Comparison of ENCODE assay signal across 14 cellular contexts in the genomic region with DNA sequence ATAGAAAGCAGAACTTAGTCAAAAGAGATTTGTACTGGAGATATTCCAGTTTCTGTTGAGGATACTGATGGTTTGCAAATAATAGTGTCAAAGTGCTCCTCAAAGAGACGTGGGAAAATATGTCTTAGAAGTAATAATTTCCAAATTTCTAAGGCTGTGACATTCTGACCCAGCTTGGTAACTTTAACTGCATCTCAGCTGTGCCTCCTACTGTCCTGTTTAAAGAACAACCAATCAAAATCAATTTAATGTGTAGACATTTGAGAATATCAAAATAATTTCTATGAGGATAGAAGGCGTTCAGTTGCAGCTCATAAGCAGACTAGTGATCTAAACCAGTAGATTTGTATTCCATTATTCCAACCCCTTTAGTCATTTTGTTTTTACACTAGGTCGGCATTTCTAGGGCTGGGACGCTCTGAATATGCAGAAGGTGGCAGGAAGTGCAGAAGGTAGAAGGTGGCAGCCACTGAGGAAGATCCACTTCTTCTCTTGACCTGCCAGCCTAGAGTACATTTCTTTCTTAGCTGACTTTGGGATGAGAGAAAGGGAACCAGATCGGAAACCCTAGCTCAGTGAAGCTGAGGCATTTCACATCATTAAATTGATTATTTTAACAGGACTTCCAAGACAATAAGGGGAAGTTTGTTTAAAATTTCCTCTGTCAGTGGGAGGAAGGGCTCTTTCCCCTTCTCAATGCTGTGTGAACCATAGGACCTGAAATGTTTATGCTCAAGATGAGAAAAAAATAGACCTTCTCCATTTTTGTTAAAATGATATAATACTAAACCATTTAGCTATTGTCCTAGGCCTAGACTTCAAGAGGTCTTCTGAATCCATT.
DNase-seq lines count a peak whose midpoint lies in the region; ATAC-seq and TF ChIP-seq lines count a peak whose summit lies in the region.
"Had no signal": no experiment of that assay in that cellular context is flagged by ENCODE, and none has a peak within 500 bp of the region (broad histone marks: within the 10 kb centered on the region; RNA-seq: fewer than 3 reads in every experiment).

No MANE protein-coding gene starts in this region.

- intact Hi-C loops in HCT116 (cut with micrococcal nuclease) (no loop called here), right cardiac atrium (cut with DNase I) (loop anchor here in 2 of 4 donors (10.0 kb wide), 2 partner anchors 65 to 175 kb away; partner anchors contain the start of genes COL4A1 (in 1 of the 2) and COL4A2 (in 1 of the 2))

- CTCF ChIA-PET in HCT116 (lab: Charles Lee), result interaction anchor here (1.0 to 2.9 kb wide), 2 partner anchors 8 to 16 kb away, joined by 4 to 12 read pairs; no protein-coding TSS in a partner anchor
- CTCF ChIA-PET in SK-N-SH (lab: Yijun Ruan, JAX), result interaction anchor here (0.9 to 3.0 kb wide), 7 partner anchors 8 to 216 kb away, joined by 3 to 17 read pairs (median 4); no protein-coding TSS in a partner anchor

- H3K27ac ChIP-seq in HCT116 (ENCODE audit: low read depth, low read length), result no peak overlapping the region
- peak overlapping the region; percentile 67 for H3K27ac ChIP-seq in right cardiac atrium (ENCODE audit: low read length)
- H3K27ac ChIP-seq in stomach smooth muscle (ENCODE audit: low read length), result peak overlapping the region; percentile 88
- H3K27ac ChIP-seq in SK-N-SH (ENCODE audit: low read depth in 2 of 2, low read length in 1 of 2), result peak overlapping the region in 1 of 2 experiments; percentile 75; a peak in 2 of 4 replicates
- H3K27ac ChIP-seq: BLaER1 had no signal

- H3K79me2 ChIP-seq in HCT116 (ENCODE audit: insufficient read depth, low read length) (no peaks in the 10 kb centered on the region), SK-N-SH (ENCODE audit: insufficient read depth) (peaks cover 32% of the 10 kb centered on the region)

- H3K4me1 ChIP-seq in HCT116 (ENCODE audit: control insufficient read depth in 1 of 2, insufficient read depth in 2 of 2, low read length in 2 of 2) (no peaks in the 10 kb centered on the region), right cardiac atrium (ENCODE audit: control insufficient read depth, insufficient read depth, low read length) (peaks cover 26% of the 10 kb centered on the region), stomach smooth muscle (ENCODE audit: control insufficient read depth, insufficient read depth, low read length) (peaks cover 43% of the 10 kb centered on the region), SK-N-SH (ENCODE audit: control insufficient read depth in 1 of 2, insufficient read depth in 2 of 2, low read depth in 1 of 2, low read length in 1 of 2) (peaks cover 13 to 32% of the 10 kb centered on the region in 2 experiments; a peak in 3 of 4 replicates)

- ATAC-seq in HCT116, result no peak
- ATAC-seq in right cardiac atrium, result no peak
- ATAC-seq in omental fat pad (ENCODE audit: low FRiP score), result no peak
- ATAC-seq in HG02610 (IDR thresholded peaks at IDR 0.05; ENCODE audit: unreplicated experiment), result no peak

- DNase-seq in HCT116 (ENCODE audit: low read depth, low spot score) (no peak), astrocyte of the cerebellum (ENCODE audit: low read depth) (no peak), right cardiac atrium (no peak), omental fat pad (ENCODE audit: low spot score) (no peak), SK-N-SH (no peak)
- DNase-seq: activated CD4-positive, alpha-beta T cell treated with anti-CD3 and anti-CD28 coated beads for 48 hours; activated T-cell treated with anti-CD3 and anti-CD28 coated beads, Interleukin-2, amount 50 U/mL, for 24 hours; DMS 273 treated with DMSO at 0.1 percent for 48 hours; erythroblast; hypothalamus; Karpas-422 had no signal

- H3K36me3 ChIP-seq in HCT116 (ENCODE audit: control insufficient read depth in 1 of 2, insufficient read depth in 2 of 2, low read length in 2 of 2) (no peaks in the 10 kb centered on the region), stomach smooth muscle (ENCODE audit: control insufficient read depth in 2 of 2, insufficient read depth in 2 of 2, low read length in 2 of 2) (peaks cover 4 to 5% of the 10 kb centered on the region in 2 donors), SK-N-SH (replicated peaks in 1 of 2; ENCODE audit: control insufficient read depth in 1 of 2, insufficient read depth in 2 of 2, low read length in 1 of 2) (peaks cover 0 to 12% of the 10 kb centered on the region in 2 experiments)
- H3K36me3 ChIP-seq: BLaER1 had no signal

- in situ Hi-C loops in astrocyte of the cerebellum (cut with HindIII; ENCODE audit: low sequenced_read_pairs), result loop anchor here (5.0 kb wide), 1 partner anchor 53 kb away; no protein-coding TSS in a partner anchor

- H3K9me2 ChIP-seq in HCT116 (ENCODE audit: insufficient read depth), result no peaks in the 10 kb centered on the region
- H3K9me2 ChIP-seq in SK-N-SH, result no peaks in the 10 kb centered on the region

- no peaks in the 10 kb centered on the region for H3K27me3 ChIP-seq in HCT116 (ENCODE audit: insufficient read depth, low read length)
- no peaks in the 10 kb centered on the region for H3K27me3 ChIP-seq in right cardiac atrium (ENCODE audit: control insufficient read depth, insufficient read depth)
- no peaks in the 10 kb centered on the region for H3K27me3 ChIP-seq in stomach smooth muscle (ENCODE audit: control insufficient read depth in 1 of 2, insufficient read depth in 2 of 2, low read length in 2 of 2)
- H3K27me3 ChIP-seq in SK-N-SH (ENCODE audit: insufficient read depth), result no peaks in the 10 kb centered on the region
- H3K27me3 ChIP-seq: BLaER1 had no signal

- H3K9ac ChIP-seq in HCT116 (ENCODE audit: low read length) (no peak overlapping the region), stomach smooth muscle (ENCODE audit: low read length in 2 of 2) (no peak overlapping the region), SK-N-SH (no peak overlapping the region)
- H3K9ac ChIP-seq: BLaER1 had no signal

- BruUV-seq in HCT116 (replicated peaks; lab: Mats Ljungman, UMichigan), result no TSS peak

- H3F3A ChIP-seq in SK-N-SH (replicated peaks; ENCODE audit: insufficient read depth), result peaks cover 12% of the 10 kb centered on the region

- H3K9me3 ChIP-seq in HCT116 (ENCODE audit: control insufficient read depth in 1 of 2, insufficient read depth in 1 of 2, low read depth in 1 of 2, low read length in 2 of 2) (no peaks in the 10 kb centered on the region), right cardiac atrium (ENCODE audit: control insufficient read depth, low read length) (no peaks in the 10 kb centered on the region), stomach smooth muscle (ENCODE audit: control insufficient read depth in 2 of 2, low read length in 2 of 2) (no peaks in the 10 kb centered on the region), SK-N-SH (no peaks in the 10 kb centered on the region)
- H3K9me3 ChIP-seq: BLaER1 had no signal

- H2AFZ ChIP-seq in HCT116 (ENCODE audit: low read depth, low read length, poor library complexity, severe bottlenecking) (no peak overlapping the region), SK-N-SH (ENCODE audit: low read depth) (no peak overlapping the region)

- RAD21 ChIA-PET in HCT116 (lab: Charles Lee; ENCODE audit: low non-redundant PET in 1 of 2, low total read pairs in 2 of 2, uncharacterized antibody in 2 of 2, unreplicated experiment in 2 of 2), result no interaction called here

- POLR2A ChIA-PET in HCT116 (lab: Charles Lee) (no interaction called here), SK-N-SH (lab: Yijun Ruan, JAX) (no interaction called here)

- TF ChIP-seq POLR2A in HCT116 (IDR thresholded peaks at IDR 0.05; ENCODE audit: borderline replicate concordance, extremely low read depth, insufficient read depth, insufficient read length), result no peak

- TF ChIP-seq RAD21 in HCT116 (IDR thresholded peaks at IDR 0.05; ENCODE audit: low read depth) (peak; percentile 27; the same call in 1 of the 2 replicates), SK-N-SH (IDR thresholded peaks at IDR 0.05; ENCODE audit: low read length) (no peak)

- TF ChIP-seq EP300 in SK-N-SH (IDR thresholded peaks at IDR 0.05; ENCODE audit: borderline replicate concordance in 1 of 2, low read depth in 1 of 2, low read length in 1 of 2), result no peak

- no peak overlapping the region for H3K4me2 ChIP-seq in HCT116 (ENCODE audit: low read length)
- no peak overlapping the region for H3K4me2 ChIP-seq in SK-N-SH
- H3K4me2 ChIP-seq: BLaER1 had no signal

- H3K4me3 ChIP-seq in HCT116 (replicated peaks in 1 of 2; ENCODE audit: low read depth in 1 of 2, low read length in 2 of 2) (no peak overlapping the region), astrocyte of the cerebellum (ENCODE audit: low read depth, low read length) (no peak overlapping the region), right cardiac atrium (ENCODE audit: low read length) (no peak overlapping the region), stomach smooth muscle (ENCODE audit: low read length in 2 of 2) (no peak overlapping the region), SK-N-SH (ENCODE audit: low read depth in 2 of 2, low read length in 1 of 2) (no peak overlapping the region)
- H3K4me3 ChIP-seq: BLaER1 had no signal

- TF ChIP-seq CTCF in HCT116 (IDR thresholded peaks at IDR 0.05 in 2 of 3, conservative IDR thresholded peaks at IDR 0.05 in 1 of 3; ENCODE audit: borderline replicate concordance in 1 of 3, insufficient read depth in 1 of 3, low read depth in 2 of 3, low read length in 2 of 3) (no peak), astrocyte of the cerebellum (IDR thresholded peaks at IDR 0.05; ENCODE audit: low read depth, low read length, missing control alignments) (peak; percentile 7), omental fat pad (IDR thresholded peaks at IDR 0.05) (no peak), SK-N-SH (IDR thresholded peaks at IDR 0.05) (no peak)

- no peaks in the 10 kb centered on the region for H4K20me1 ChIP-seq in HCT116 (ENCODE audit: insufficient read depth)
- H4K20me1 ChIP-seq in SK-N-SH (ENCODE audit: insufficient read depth), result peaks cover 10% of the 10 kb centered on the region
- H4K20me1 ChIP-seq: BLaER1 had no signal

- WGBS in right cardiac atrium, result 36% methylated on average over 5 of the region's 5 CpGs
- 65% methylated on average over 5 of the region's 5 CpGs for WGBS in SK-N-SH (ENCODE audit: low lambda C conversion rate)

TF ChIP-seq in SK-N-SH, 30 proteins besides CTCF, POLR2A, EP300 and RAD21 (continues in another document):
- no peak for TF ChIP-seq GABPA (IDR thresholded peaks at IDR 0.05; ENCODE audit: low read depth)
- TF ChIP-seq MXI1 (IDR thresholded peaks at IDR 0.05; ENCODE audit: low read depth, low read length), result no peak
- TF ChIP-seq CHD2 (IDR thresholded peaks at IDR 0.05; ENCODE audit: low read length, partially characterized antibody), result no peak
- TF ChIP-seq EZH2phosphoT487 (IDR thresholded peaks at IDR 0.05; ENCODE audit: borderline replicate concordance, low read depth), result no peak
- no peak for TF ChIP-seq NRF1 (IDR thresholded peaks at IDR 0.05; ENCODE audit: low read depth, low read length)
- TF ChIP-seq FOXJ3 (CRISPR knock-in tag; IDR thresholded peaks at IDR 0.05), result no peak
- TF ChIP-seq RCOR1 (IDR thresholded peaks at IDR 0.05; ENCODE audit: low read length), result no peak

Comparison
In these comparisons a context has a peak if more than half of its experiments do, and no peak if none do; other contexts are left out.
1. Of the 11 proteins assayed by ChIP-seq in both SK-N-SH and HCT116: peak only in SK-N-SH: none; only in HCT116: RAD21; in both: none; in neither: 10.